11 cellular contexts compared by ENCODE assay signal in the genomic region with DNA sequence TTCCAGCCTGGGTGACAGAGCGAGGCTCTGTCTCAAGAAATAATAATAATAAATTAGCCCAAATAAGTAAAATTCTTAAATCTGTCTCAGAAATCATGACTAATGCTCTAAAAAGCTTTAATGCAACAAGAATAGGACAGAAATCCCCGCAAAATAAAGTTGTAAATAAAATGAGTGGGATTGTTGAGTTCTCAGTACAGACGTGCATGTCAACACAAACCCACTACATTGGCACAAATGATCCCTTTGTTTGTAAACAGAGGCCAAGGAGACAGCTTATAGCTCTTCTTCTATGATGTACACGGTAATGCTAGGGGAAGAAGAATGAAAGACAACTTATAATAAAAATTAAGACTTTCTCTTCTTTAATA. TPM values are rescaled to one million over a fixed set of nuclear protein-coding genes. Genes with fewer than 3 reads are reported as not detected.
DNase-seq lines count a peak whose midpoint lies in the region; ATAC-seq and TF ChIP-seq lines count a peak whose summit lies in the region.
"Had no signal": no experiment of that assay in that cellular context is flagged by ENCODE, and none has a peak within 500 bp of the region (broad histone marks: within the 10 kb centered on the region; RNA-seq: fewer than 3 reads in every experiment).

No MANE protein-coding gene starts in this region.

- H3K4me3 ChIP-seq in Panc1 (ENCODE audit: low read depth in 2 of 2, low read length in 2 of 2) (no peak overlapping the region), gastrocnemius medialis (no peak overlapping the region)

- no peak for TF ChIP-seq POLR2A in gastrocnemius medialis (IDR thresholded peaks at IDR 0.05)

- H3K27ac ChIP-seq in Panc1 (ENCODE audit: low read length) (peak overlapping the region; percentile 94), gastrocnemius medialis (peak overlapping the region; percentile 44 to 63 (median 58))

- peaks cover 61% of the 10 kb centered on the region for H3K4me1 ChIP-seq in Panc1 (ENCODE audit: control insufficient read depth, insufficient read depth, low read length)
- H3K4me1 ChIP-seq in gastrocnemius medialis: peaks cover 53 to 66% of the 10 kb centered on the region in 2 donors

- peaks cover 72% of the 10 kb centered on the region for H3K4me1 Mint-ChIP-seq in activated CD8-positive, alpha-beta memory T cell treated with anti-CD3 and anti-CD28 coated beads, Interleukin-2, amount 10 ng/mL, durations not matched to agents 7 days and 5 days
- peaks cover 75% of the 10 kb centered on the region for H3K4me1 Mint-ChIP-seq in central memory CD8-positive, alpha-beta T cell

- in situ Hi-C loops in Panc1 (cut with HindIII; ENCODE audit: low pct_unique_long_range_greater_than_20kb, low sequenced_read_pairs) (no loop called here), gastrocnemius medialis (cut with MboI; ENCODE audit: low sequenced_read_pairs in 4 of 4) (no loop called here), G401 (cut with HindIII; ENCODE audit: low sequenced_read_pairs) (no loop called here)

- no peak for TF ChIP-seq CTCF in Panc1 (IDR thresholded peaks at IDR 0.05)
- TF ChIP-seq CTCF in gastrocnemius medialis (IDR thresholded peaks at IDR 0.05 in 4 of 5, conservative IDR thresholded peaks at IDR 0.05 in 1 of 5): no peak

- no peak overlapping the region for H3K4me3 Mint-ChIP-seq in activated CD8-positive, alpha-beta memory T cell treated with anti-CD3 and anti-CD28 coated beads, Interleukin-2, amount 10 ng/mL, durations not matched to agents 7 days and 5 days
- H3K4me3 Mint-ChIP-seq in central memory CD8-positive, alpha-beta T cell: no peak overlapping the region
- H3K4me3 Mint-ChIP-seq: WTC11 had no signal

- no peaks in the 10 kb centered on the region for H3K9me3 Mint-ChIP-seq in activated CD8-positive, alpha-beta memory T cell treated with anti-CD3 and anti-CD28 coated beads, Interleukin-2, amount 10 ng/mL, durations not matched to agents 7 days and 5 days (ENCODE audit: low read depth)
- H3K9me3 Mint-ChIP-seq in central memory CD8-positive, alpha-beta T cell: no peaks in the 10 kb centered on the region
- H3K9me3 Mint-ChIP-seq: WTC11 had no signal

- H3K27ac Mint-ChIP-seq in activated CD8-positive, alpha-beta memory T cell treated with anti-CD3 and anti-CD28 coated beads, Interleukin-2, amount 10 ng/mL, durations not matched to agents 7 days and 5 days: peak overlapping the region; percentile 71
- peak overlapping the region; percentile 98 for H3K27ac Mint-ChIP-seq in central memory CD8-positive, alpha-beta T cell (ENCODE audit: low read depth)

- intact Hi-C loops in Panc1 (cut with micrococcal nuclease; ENCODE audit: unreplicated experiment): loop anchor here (5.0 kb wide), 1 partner anchor 48 kb away; no protein-coding TSS in a partner anchor
- intact Hi-C loops in gastrocnemius medialis (cut with DNase I; ENCODE audit: low total_unique reads): loop anchor here (5.0 kb wide), 1 partner anchor 33 kb away; no protein-coding TSS in a partner anchor

- peaks cover 19% of the 10 kb centered on the region for H3K36me3 Mint-ChIP-seq in activated CD8-positive, alpha-beta memory T cell treated with anti-CD3 and anti-CD28 coated beads, Interleukin-2, amount 10 ng/mL, durations not matched to agents 7 days and 5 days
- H3K36me3 Mint-ChIP-seq in central memory CD8-positive, alpha-beta T cell (ENCODE audit: insufficient read depth): peaks cover 40% of the 10 kb centered on the region

- no peaks in the 10 kb centered on the region for H3K9me3 ChIP-seq in Panc1 (ENCODE audit: control insufficient read depth, insufficient read depth, low read depth, low read length)
- no peaks in the 10 kb centered on the region for H3K9me3 ChIP-seq in gastrocnemius medialis

- no TSS peak for BruUV-seq in Panc1 (replicated peaks; lab: Mats Ljungman, UMichigan)

- POLR2A ChIA-PET in Panc1 (lab: Charles Lee): interaction anchor here (0.6 kb wide), 1 partner anchor 21 kb away, joined by 4 read pairs; no protein-coding TSS in a partner anchor

- DNase-seq in activated CD8-positive, alpha-beta memory T cell treated with anti-CD3 and anti-CD28 coated beads, Interleukin-2, amount 10 ng/mL, durations not matched to agents 7 days and 5 days: no peak
- DNase-seq in activated CD8-positive, alpha-beta memory T cell treated with anti-CD3 and anti-CD28 coated beads, Interleukin-2, amount 50 U/mL, for 48 hours: no peak
- DNase-seq in Panc1 (ENCODE audit: low read depth, low spot score): no peak
- DNase-seq in central memory CD8-positive, alpha-beta T cell (ENCODE audit: low spot score in 2 of 2): no peak
- no peak for DNase-seq in gastrocnemius medialis
- DNase-seq in G401 (ENCODE audit: low spot score): no peak
- DNase-seq in RKO (ENCODE audit: low spot score): no peak
- no peak for DNase-seq in MV-4-11 (lab: John Stamatoyannopoulos, UW)
- DNase-seq: glutamatergic neuron, NCI-H748 treated with DMSO at 0.1 percent for 48 hours had no signal

- H3K27me3 ChIP-seq in Panc1 (ENCODE audit: control insufficient read depth, insufficient read depth, low read length): no peaks in the 10 kb centered on the region
- no peaks in the 10 kb centered on the region for H3K27me3 ChIP-seq in gastrocnemius medialis

- no peaks in the 10 kb centered on the region; the same call in 1 of the 2 replicates for H3K36me3 ChIP-seq in Panc1 (ENCODE audit: control insufficient read depth, insufficient read depth, low read length)
- no peaks in the 10 kb centered on the region for H3K36me3 ChIP-seq in gastrocnemius medialis

- no peaks in the 10 kb centered on the region for H3K27me3 Mint-ChIP-seq in activated CD8-positive, alpha-beta memory T cell treated with anti-CD3 and anti-CD28 coated beads, Interleukin-2, amount 10 ng/mL, durations not matched to agents 7 days and 5 days
- H3K27me3 Mint-ChIP-seq in central memory CD8-positive, alpha-beta T cell: no peaks in the 10 kb centered on the region

- CTCF ChIA-PET in activated CD8-positive, alpha-beta memory T cell treated with anti-CD3 and anti-CD28 coated beads, Interleukin-2, amount 10 ng/mL, durations not matched to agents 7 days and 5 days (lab: Charles Lee): interaction anchor here (0.8 to 2.8 kb wide), 5 partner anchors 11 to 48 kb away, joined by 3 to 11 read pairs (median 4); a partner anchor contains a TSS
- CTCF ChIA-PET in Panc1 (lab: Charles Lee): interaction anchor here (0.6 kb wide), 1 partner anchor 135 kb away, joined by 4 read pairs; no protein-coding TSS in a partner anchor

- ATAC-seq in activated CD8-positive, alpha-beta memory T cell treated with anti-CD3 and anti-CD28 coated beads, Interleukin-2, amount 10 ng/mL, durations not matched to agents 7 days and 5 days: no peak
- ATAC-seq in Panc1 (no peak), gastrocnemius medialis (no peak)
- ATAC-seq in central memory CD8-positive, alpha-beta T cell (replicated peaks; ENCODE audit: extremely low read depth, poor library complexity, severe bottlenecking): no peak
- ATAC-seq: WTC11 had no signal

RNA-seq across cellular contexts. Expression of a gene that starts 6.0 kb away (rescaled TPM):
- 100 to 1,000 TPM; 112 to 116 TPM for total RNA-seq in activated CD8-positive, alpha-beta memory T cell treated with anti-CD3 and anti-CD28 coated beads, Interleukin-2, amount 10 ng/mL, durations not matched to agents 7 days and 5 days
- 102 TPM for total RNA-seq in Panc1 (2021; ENCODE audit: unreplicated experiment)
- polyA plus RNA-seq in Panc1 (2012; ENCODE audit: insufficient read length): 66.5 TPM
- 100 to 1,000 TPM in 1 of 4 donors, 10 to 100 TPM in 3; 77.3 to 150 (median 80.7) TPM for total RNA-seq in gastrocnemius medialis
- total RNA-seq in G401 (2014; rRNA removed; shearing (Covaris generic)): 10.4 and 15.8 TPM in 2 replicates

RNA-seq across cellular contexts. Expression of a gene that starts 18.1 kb away (rescaled TPM):
- 100 to 1,000 TPM; 118 to 127 TPM for total RNA-seq in activated CD8-positive, alpha-beta memory T cell treated with anti-CD3 and anti-CD28 coated beads, Interleukin-2, amount 10 ng/mL, durations not matched to agents 7 days and 5 days
- total RNA-seq in Panc1 (2021; ENCODE audit: unreplicated experiment) (26.7 TPM), gastrocnemius medialis (10 to 100 TPM; 36.0 to 87.0 (median 60.7) TPM)
- 37.3 TPM for polyA plus RNA-seq in Panc1 (2012; ENCODE audit: insufficient read length)
- 0.18 and 0.31 TPM in 2 replicates for total RNA-seq in G401 (2014; rRNA removed; shearing (Covaris generic))

Comparison
In these comparisons a context has a peak if more than half of its experiments do, and no peak if none do; other contexts are left out.
1. RNA of a gene that starts 18.1 kb away (total RNA-seq): 118 to 127 TPM in activated CD8-positive, alpha-beta memory T cell treated with anti-CD3 and anti-CD28 coated beads, Interleukin-2, amount 10 ng/mL, durations not matched to agents 7 days and 5 days, 36.0 to 87.0 TPM in gastrocnemius medialis and 26.7 TPM in Panc1 (single experiment); 0.18 to 0.31 TPM in G401; every median in the first group is over 10 times any median in the second.